ENCODE assay signal across 22 cellular contexts in the genomic region with DNA sequence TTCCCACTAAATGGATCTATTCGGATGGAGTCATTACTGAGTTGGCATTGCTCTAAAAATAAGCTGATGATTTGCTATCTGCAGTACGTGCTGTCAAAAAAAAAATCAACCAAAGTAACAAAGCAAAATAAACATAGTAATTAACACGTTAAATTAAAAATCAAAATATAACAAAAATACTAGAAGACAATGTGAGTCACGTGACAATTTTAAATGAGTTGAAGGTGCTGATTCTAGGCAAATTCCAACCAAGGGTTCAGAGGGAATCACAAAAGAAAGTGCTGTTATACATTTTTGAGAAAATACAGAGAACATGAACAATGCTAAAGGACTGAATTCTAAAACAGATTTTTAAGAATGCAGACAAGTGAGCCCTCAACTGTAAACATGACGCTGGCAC. TPM values are rescaled to one million over a fixed set of nuclear protein-coding genes. Genes with fewer than 3 reads are reported as not detected.
"Had no signal": no experiment of that assay in that cellular context is flagged by ENCODE, and none has a peak within 500 bp of the region (broad histone marks: within the 10 kb centered on the region; RNA-seq: fewer than 3 reads in every experiment).

No MANE protein-coding gene starts in this region.

- H3K27ac ChIP-seq: esophagus squamous epithelium, left lung, ovary, spleen, suprapubic skin, transverse colon, upper lobe of right lung, uterus had no signal

- H3K27me3 ChIP-seq: esophagus squamous epithelium, heart right ventricle, left lung, ovary, spleen, suprapubic skin, transverse colon, upper lobe of right lung, uterus had no signal

- H3K9me3 Mint-ChIP-seq: effector memory CD8-positive, alpha-beta T cell; natural killer cell; stimulated activated naive CD8-positive, alpha-beta T cell treated with anti-CD3 and anti-CD28 coated beads, Interleukin-15, amount 100 ng/mL, for 72 hours had no signal

- H3K36me3 ChIP-seq: esophagus squamous epithelium, heart right ventricle, left lung, ovary, spleen, suprapubic skin, transverse colon, upper lobe of right lung, uterus had no signal

- H3K27ac Mint-ChIP-seq: effector memory CD8-positive, alpha-beta T cell had no signal

- DNase-seq: cortex of kidney, esophagus squamous epithelium, glutamatergic neuron, heart right ventricle, left cardiac atrium, left lung, mesendoderm, natural killer cell, occipital lobe, spleen, upper lobe of right lung had no signal

- H3K4me3 ChIP-seq: esophagus squamous epithelium, heart right ventricle, left lung, ovary, spleen, suprapubic skin, transverse colon, upper lobe of right lung, uterus had no signal

- H3K4me1 ChIP-seq: left lung had no signal

- H3K4me3 Mint-ChIP-seq: effector memory CD8-positive, alpha-beta T cell; natural killer cell; stimulated activated naive CD8-positive, alpha-beta T cell treated with anti-CD3 and anti-CD28 coated beads, Interleukin-15, amount 100 ng/mL, for 72 hours had no signal

- H3K36me3 Mint-ChIP-seq: natural killer cell had no signal

- H3K9me3 ChIP-seq: esophagus squamous epithelium, heart right ventricle, left lung, ovary, spleen, suprapubic skin, transverse colon, upper lobe of right lung, uterus had no signal

RNA-seq across cellular contexts. Expression of gene IFNG-AS1, which starts 45.2 kb away (rescaled TPM):
- total RNA-seq: dermis microvascular lymphatic vessel endothelial cell, kidney epithelial cell, lung microvascular endothelial cell, mucosa of gallbladder, occipital lobe, ovary, suprapubic skin, upper lobe of right lung, uterus had no signal
- polyA plus RNA-seq: neural cell, ovary had no signal
